ENCODE assay signal across 8 cellular contexts in the genomic region with DNA sequence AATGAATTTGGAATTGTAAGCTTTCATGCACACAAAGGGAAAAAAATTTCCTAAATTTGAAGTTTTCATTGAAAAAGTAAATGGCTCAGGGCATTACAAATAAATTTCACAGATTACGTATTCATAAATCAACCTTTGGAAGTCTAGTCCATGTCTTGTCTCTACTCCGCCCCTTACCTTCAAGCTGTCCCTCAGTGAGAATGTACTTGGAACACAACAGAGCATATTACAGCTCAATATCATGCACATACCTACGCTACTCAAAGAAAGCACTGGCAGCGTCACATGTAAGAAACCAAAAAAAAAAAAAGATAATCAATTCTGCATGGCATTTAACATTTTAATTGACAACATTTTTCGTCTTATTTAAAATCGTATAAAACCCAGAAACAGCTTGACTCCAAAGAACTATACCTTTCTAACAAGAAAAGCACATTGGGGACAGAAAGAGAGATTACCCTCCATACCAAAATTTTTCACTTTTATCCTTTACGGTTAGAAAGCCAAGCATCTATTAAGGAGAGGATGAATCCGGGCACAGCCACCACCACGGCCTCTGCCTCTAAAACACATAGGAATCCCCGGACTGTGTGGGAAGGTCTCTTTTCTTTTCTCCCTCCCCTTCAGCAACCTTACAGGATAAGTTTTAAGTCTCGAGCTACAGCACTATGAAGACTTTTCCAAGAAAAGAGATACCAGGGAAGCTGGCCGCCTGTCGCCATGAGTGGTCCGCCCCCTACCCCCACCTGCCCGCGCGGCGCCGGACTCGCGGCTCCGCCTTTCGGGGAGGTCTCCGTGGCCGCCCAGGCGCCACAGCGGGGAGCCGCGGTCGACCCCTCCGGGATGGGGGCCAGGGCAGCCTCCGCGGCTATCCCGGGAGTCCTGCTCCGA. TPM values are rescaled to one million over a fixed set of nuclear protein-coding genes. Genes with fewer than 3 reads are reported as not detected.
DNase-seq lines count a peak whose midpoint lies in the region; ATAC-seq and TF ChIP-seq lines count a peak whose summit lies in the region.

No MANE protein-coding gene starts in this region.

- H3K9me3 Mint-ChIP-seq in activated T-helper 17 cell treated with anti-CD3 and anti-CD28 coated beads, Interleukin-2, amount 50 U/mL, for 72 hours = no peaks in the 10 kb centered on the region

- TF ChIP-seq CTCF in KMS-11 (conservative IDR thresholded peaks at IDR 0.05; ENCODE audit: low read depth, low read length) (no peak), psoas muscle (IDR thresholded peaks at IDR 0.05) (no peak)

- no peaks in the 10 kb centered on the region for H3K36me3 Mint-ChIP-seq in activated T-helper 17 cell treated with anti-CD3 and anti-CD28 coated beads, Interleukin-2, amount 50 U/mL, for 72 hours (ENCODE audit: low read depth)

- peak overlapping the region; percentile 52 for H3K27ac Mint-ChIP-seq in activated T-helper 17 cell treated with anti-CD3 and anti-CD28 coated beads, Interleukin-2, amount 50 U/mL, for 72 hours

- peaks cover 6% of the 10 kb centered on the region; the same call in 1 of the 2 replicates for H3K79me2 ChIP-seq in KMS-11 (ENCODE audit: insufficient read depth, low read depth)

- peak overlapping the region; percentile 69; the same call in 1 of the 2 replicates for H2AFZ ChIP-seq in KMS-11 (ENCODE audit: low read depth)

- H3K9ac ChIP-seq in KMS-11 = peak overlapping the region; percentile 60; the same call in 1 of the 2 replicates

- ATAC-seq in GM18499 (IDR thresholded peaks at IDR 0.05; ENCODE audit: insufficient read depth, unreplicated experiment) = peak; percentile 15
- ATAC-seq in GM21786 (IDR thresholded peaks at IDR 0.05; ENCODE audit: unreplicated experiment) = peak; percentile 40
- ATAC-seq in activated T-helper 17 cell treated with anti-CD3 and anti-CD28 coated beads, Interleukin-2, amount 50 U/mL, for 72 hours (replicated peaks) = peak; percentile 61
- peak; percentile 35 to 56 (median 46) for ATAC-seq in psoas muscle

- no peaks in the 10 kb centered on the region for H3K27me3 Mint-ChIP-seq in activated T-helper 17 cell treated with anti-CD3 and anti-CD28 coated beads, Interleukin-2, amount 50 U/mL, for 72 hours

- peak overlapping the region; percentile 95 for H3K4me3 Mint-ChIP-seq in activated T-helper 17 cell treated with anti-CD3 and anti-CD28 coated beads, Interleukin-2, amount 50 U/mL, for 72 hours

- H3K4me2 ChIP-seq in KMS-11 = peak overlapping the region; percentile 81

- H3K27me3 ChIP-seq in KMS-11 (ENCODE audit: insufficient read depth, low read depth) (no peaks in the 10 kb centered on the region), psoas muscle (ENCODE audit: insufficient read depth in 3 of 3, low read length in 2 of 3) (no peaks in the 10 kb centered on the region)

- peaks cover 5% of the 10 kb centered on the region for H3K4me1 Mint-ChIP-seq in activated T-helper 17 cell treated with anti-CD3 and anti-CD28 coated beads, Interleukin-2, amount 50 U/mL, for 72 hours

- peaks cover 19% of the 10 kb centered on the region for H4K20me1 ChIP-seq in KMS-11 (ENCODE audit: insufficient read depth)

- DNase-seq in glomerular visceral epithelial cell (ENCODE audit: extremely low spot score) (peak; percentile 16), psoas muscle (no peak), posterior vena cava (ENCODE audit: low spot score) (no peak)
- DNase-seq in activated CD4-positive, CD25-positive, alpha-beta regulatory T cell (lab: John Stamatoyannopoulos, UW) = no peak

- H3K27ac ChIP-seq in KMS-11 (no peak overlapping the region), psoas muscle (peak overlapping the region; percentile 92)

- H3K9me3 ChIP-seq in psoas muscle = no peaks in the 10 kb centered on the region

- intact Hi-C loops in psoas muscle (cut with DNase I) = loop anchor here (1.0 to 10.0 kb wide), 7 partner anchors 58 to 252 kb away; a partner anchor contains a TSS
- intact Hi-C loops in posterior vena cava (cut with DNase I) = loop anchor here in 1 of 2 donors (10.0 kb wide), 2 partner anchors 60 to 250 kb away; a partner anchor contains a TSS

- H3K4me3 ChIP-seq in KMS-11 (IDR thresholded peaks at IDR 0.05; ENCODE audit: insufficient read depth, low read depth, low read length) (no peak overlapping the region), psoas muscle (peak overlapping the region; percentile 81)

- H3K36me3 ChIP-seq in KMS-11 (ENCODE audit: insufficient read depth) (no peaks in the 10 kb centered on the region), psoas muscle (ENCODE audit: insufficient read depth in 1 of 2, low read depth in 1 of 2) (no peaks in the 10 kb centered on the region)

- peaks cover 22% of the 10 kb centered on the region for H3K4me1 ChIP-seq in KMS-11 (ENCODE audit: low read depth, poor library complexity, severe bottlenecking)
- peaks cover 18% of the 10 kb centered on the region for H3K4me1 ChIP-seq in psoas muscle

- 7 to 11% (median 8%) methylated on average over 35 of the region's 35 CpGs for WGBS in psoas muscle, 3 donors

RNA-seq across cellular contexts. Expression of a gene that starts 1.1 kb away (rescaled TPM):
- 10 to 100 TPM; 68.7 to 74.5 TPM for total RNA-seq in activated T-helper 17 cell treated with anti-CD3 and anti-CD28 coated beads, Interleukin-2, amount 50 U/mL, for 72 hours
- total RNA-seq in psoas muscle (10 to 100 TPM; 23.3 to 74.4 (median 30.3) TPM), posterior vena cava (10 to 100 TPM; 84.1 to 91.1 TPM)
- polyA plus RNA-seq in psoas muscle = 10 to 100 TPM; 17.5 to 35.6 (median 17.7) TPM

RNA-seq across cellular contexts. Expression of a gene that starts 56.6 kb away (rescaled TPM):
- total RNA-seq in activated T-helper 17 cell treated with anti-CD3 and anti-CD28 coated beads, Interleukin-2, amount 50 U/mL, for 72 hours = 10 to 100 TPM; 18.5 to 20.0 TPM
- total RNA-seq in psoas muscle (10 to 100 TPM; 12.4 to 17.2 (median 16.5) TPM), posterior vena cava (10 to 100 TPM; 57.0 to 67.2 TPM)
- 10 to 100 TPM in 1 of 3 donors, 1 to 10 TPM in 2; 6.5 to 18.4 (median 8.2) TPM for polyA plus RNA-seq in psoas muscle
